Comparison of ENCODE assay signal across 22 cellular contexts in genomic region chr4:189124791-189125190, GRCh38.
DNase-seq lines count a peak whose midpoint lies in the region; ATAC-seq, FAIRE-seq and TF ChIP-seq lines count a peak whose summit lies in the region.
"Had no signal": no experiment of that assay in that cellular context is flagged by ENCODE, and none has a peak within 500 bp of the region (broad histone marks: within the 10 kb centered on the region; RNA-seq: fewer than 3 reads in every experiment).

No MANE protein-coding gene starts in this region.

- peaks cover 8% of the 10 kb centered on the region for H3K9me3 Mint-ChIP-seq in astrocyte (ENCODE audit: unreplicated experiment)
- peaks cover 12% of the 10 kb centered on the region for H3K9me3 Mint-ChIP-seq in osteocyte (ENCODE audit: unreplicated experiment)
- H3K9me3 Mint-ChIP-seq in activated naive CD4-positive, alpha-beta T cell treated with anti-CD3 and anti-CD28 coated beads, Interleukin-2, amount 50 U/mL, for 72 hours, result peaks cover 10 to 29% of the 10 kb centered on the region in 2 donors
- H3K9me3 Mint-ChIP-seq in stimulated activated naive CD8-positive, alpha-beta T cell treated with anti-CD3 and anti-CD28 coated beads, Interleukin-15, amount 100 ng/mL, for 72 hours, result peaks cover 6 to 14% of the 10 kb centered on the region in 2 donors
- H3K9me3 Mint-ChIP-seq: CD14-positive monocyte had no signal

- no peaks in the 10 kb centered on the region for H3K27me3 Mint-ChIP-seq in astrocyte (ENCODE audit: low read depth, unreplicated experiment)
- H3K27me3 Mint-ChIP-seq in osteocyte (ENCODE audit: unreplicated experiment), result no peaks in the 10 kb centered on the region
- no peaks in the 10 kb centered on the region for H3K27me3 Mint-ChIP-seq in stimulated activated naive CD8-positive, alpha-beta T cell treated with anti-CD3 and anti-CD28 coated beads, Interleukin-15, amount 100 ng/mL, for 72 hours
- H3K27me3 Mint-ChIP-seq: CD4-positive, alpha-beta memory T cell; CD4-positive, CD25-positive, alpha-beta regulatory T cell; CD8-positive, alpha-beta memory T cell had no signal

- DNase-seq in IMR-90, result peak; percentile 24
- no peak for DNase-seq in astrocyte (ENCODE audit: low read depth)
- peak; percentile 16 for DNase-seq in fibroblast of peridontal ligament (ENCODE audit: extremely low read depth)
- DNase-seq in osteocyte (ENCODE audit: extremely low spot score, unreplicated experiment), result no peak
- DNase-seq in activated naive CD4-positive, alpha-beta T cell treated with anti-CD3 and anti-CD28 coated beads, Interleukin-2, amount 50 U/mL, for 72 hours (ENCODE audit: low spot score in 2 of 2), result no peak
- no peak for DNase-seq in epidermal melanocyte (ENCODE audit: insufficient read length, low spot score)
- DNase-seq in stimulated activated naive CD8-positive, alpha-beta T cell treated with anti-CD3 and anti-CD28 coated beads, Interleukin-15, amount 100 ng/mL, for 72 hours, result no peak
- DNase-seq: 8988T; CD4-positive, alpha-beta memory T cell; CD4-positive, CD25-positive, alpha-beta regulatory T cell; CD8-positive, alpha-beta memory T cell; DMS 273 treated with DMSO at 0.1 percent for 48 hours; DMS153; DMS79; DND-41 had no signal

- 0 out of 3 replicates have a peak overlapping the region, but pooled peaks have one; percentile 9 for H2BK15ac ChIP-seq in IMR-90 (ENCODE audit: low read depth, low read length)

- H3K36me3 Mint-ChIP-seq in astrocyte (ENCODE audit: low read depth, unreplicated experiment) (no peaks in the 10 kb centered on the region), osteocyte (ENCODE audit: unreplicated experiment) (no peaks in the 10 kb centered on the region)
- peaks cover 0 to 7% of the 10 kb centered on the region in 2 donors for H3K36me3 Mint-ChIP-seq in activated naive CD4-positive, alpha-beta T cell treated with anti-CD3 and anti-CD28 coated beads, Interleukin-2, amount 50 U/mL, for 72 hours
- H3K36me3 Mint-ChIP-seq: CD14-positive monocyte; CD4-positive, alpha-beta memory T cell; CD4-positive, CD25-positive, alpha-beta regulatory T cell; CD8-positive, alpha-beta memory T cell had no signal

- no peaks in the 10 kb centered on the region for H3K79me2 ChIP-seq in astrocyte (ENCODE audit: insufficient read depth, low read length)

- intact Hi-C loops in IMR-90 (cut with micrococcal nuclease), result loop anchor here (1.0 to 10.0 kb wide), 5 partner anchors 78 to 1518 kb away; no protein-coding TSS in a partner anchor

- in situ Hi-C loops in IMR-90 (cut with MboI; ENCODE audit: low sequenced_read_pairs), result no loop called here

- H2AFZ ChIP-seq in IMR-90 (replicated peaks; ENCODE audit: low read length, poor library complexity) (no peak overlapping the region), astrocyte (ENCODE audit: low read depth, low read length) (no peak overlapping the region)

- no peak overlapping the region for H2AK5ac ChIP-seq in IMR-90 (ENCODE audit: low read depth, low read length)

- H4K20me1 ChIP-seq in IMR-90 (ENCODE audit: insufficient read depth, low read length) (no peaks in the 10 kb centered on the region), astrocyte (ENCODE audit: insufficient read depth, low read length) (no peaks in the 10 kb centered on the region)
- H4K20me1 ChIP-seq: BLaER1 had no signal

- H3K9me1 ChIP-seq in IMR-90 (ENCODE audit: insufficient read depth, low read length), result no peaks in the 10 kb centered on the region

- FAIRE-seq in astrocyte (lab: Jason Lieb, UNC), result no peak
- FAIRE-seq: GM12878, GM12892, GM18507 had no signal

- no peaks in the 10 kb centered on the region for H3K79me1 ChIP-seq in IMR-90 (ENCODE audit: low read depth in 1 of 2, low read length in 2 of 2)

- no peak overlapping the region for H2BK20ac ChIP-seq in IMR-90 (ENCODE audit: low read depth, low read length)

- no peak overlapping the region for H3K4me3 ChIP-seq in IMR-90 (ENCODE audit: insufficient read depth, low read depth, low read length)
- H3K4me3 ChIP-seq in astrocyte (ENCODE audit: insufficient read depth, low read depth, low read length), result no peak overlapping the region
- H3K4me3 ChIP-seq: BLaER1, GM12878 had no signal

- dilution Hi-C loops in IMR-90 (cut with HindIII; ENCODE audit: low sequenced_read_pairs, unreplicated experiment), result no loop called here

- TF ChIP-seq POLR2A in IMR-90 (IDR thresholded peaks at IDR 0.05; ENCODE audit: low read depth, low read length), result no peak

- H3K27ac ChIP-seq in IMR-90 (ENCODE audit: insufficient read depth, low read length) (peak overlapping the region; percentile 59; the same call in 1 of the 2 replicates), astrocyte (ENCODE audit: low read depth, low read length) (no peak overlapping the region)
- H3K27ac ChIP-seq: BLaER1 had no signal

- H3K18ac ChIP-seq in IMR-90 (ENCODE audit: low read depth, low read length), result no peak overlapping the region

- no peak overlapping the region for H2AK9ac ChIP-seq in IMR-90 (replicated peaks; ENCODE audit: low read depth, low read length, poor library complexity)

- no peak overlapping the region for H3K4me2 ChIP-seq in IMR-90 (ENCODE audit: low read depth, low read length)
- no peak overlapping the region for H3K4me2 ChIP-seq in astrocyte (ENCODE audit: low read length)
- H3K4me2 ChIP-seq: BLaER1 had no signal

- H3K4me1 Mint-ChIP-seq in astrocyte (ENCODE audit: low read depth, unreplicated experiment), result peaks cover 4% of the 10 kb centered on the region
- peaks cover 26% of the 10 kb centered on the region for H3K4me1 Mint-ChIP-seq in osteocyte (ENCODE audit: unreplicated experiment)
- no peaks in the 10 kb centered on the region for H3K4me1 Mint-ChIP-seq in stimulated activated naive CD8-positive, alpha-beta T cell treated with anti-CD3 and anti-CD28 coated beads, Interleukin-15, amount 100 ng/mL, for 72 hours
- H3K4me1 Mint-ChIP-seq: CD14-positive monocyte; CD4-positive, alpha-beta memory T cell; CD4-positive, CD25-positive, alpha-beta regulatory T cell; CD8-positive, alpha-beta memory T cell had no signal

- peaks cover 1% of the 10 kb centered on the region; the same call in 1 of the 2 replicates for H3K4me1 ChIP-seq in IMR-90 (ENCODE audit: control insufficient read depth, insufficient read depth, low read length)
- H3K4me1 ChIP-seq in astrocyte (ENCODE audit: insufficient read depth, low read length), result no peaks in the 10 kb centered on the region
- H3K4me1 ChIP-seq: BE2C, BLaER1 had no signal

- H3K14ac ChIP-seq in IMR-90 (replicated peaks; ENCODE audit: low read depth, low read length), result no peak overlapping the region

- no CpG with 5 or more reads among the region's 4 CpGs for WGBS in IMR-90 (ENCODE audit: extremely low coverage in 2 of 2, insufficient read length in 1 of 2), 2 experiments

- H3K36me3 ChIP-seq in IMR-90 (ENCODE audit: control insufficient read depth, insufficient read depth, low read length) (no peaks in the 10 kb centered on the region), astrocyte (ENCODE audit: insufficient read depth, low read length) (no peaks in the 10 kb centered on the region)
- H3K36me3 ChIP-seq: BE2C, BLaER1 had no signal

- no TSS peak for BruUV-seq in IMR-90 (replicated peaks; lab: Mats Ljungman, UMichigan)

- TF ChIP-seq CTCF in IMR-90 (conservative IDR thresholded peaks at IDR 0.05; ENCODE audit: low read depth, low read length), result no peak
- no peak for TF ChIP-seq CTCF in astrocyte (IDR thresholded peaks at IDR 0.05; ENCODE audit: insufficient read depth, low read depth, low read length)
- no peak for TF ChIP-seq CTCF in osteocyte (IDR thresholded peaks at IDR 0.05)

- no peak overlapping the region for H4K91ac ChIP-seq in IMR-90 (ENCODE audit: insufficient read depth, low read depth, low read length)

- TF ChIP-seq RAD21 in IMR-90 (IDR thresholded peaks at IDR 0.05; ENCODE audit: low read length), result no peak

- H3K4me3 Mint-ChIP-seq in astrocyte (ENCODE audit: unreplicated experiment), result no peak overlapping the region
- no peak overlapping the region for H3K4me3 Mint-ChIP-seq in osteocyte (ENCODE audit: unreplicated experiment)
- no peak overlapping the region for H3K4me3 Mint-ChIP-seq in stimulated activated naive CD8-positive, alpha-beta T cell treated with anti-CD3 and anti-CD28 coated beads, Interleukin-15, amount 100 ng/mL, for 72 hours
- H3K4me3 Mint-ChIP-seq: CD14-positive monocyte; CD4-positive, alpha-beta memory T cell; CD4-positive, CD25-positive, alpha-beta regulatory T cell; CD8-positive, alpha-beta memory T cell had no signal

- no peak overlapping the region for H3K56ac ChIP-seq in IMR-90 (ENCODE audit: extremely low read depth, insufficient read depth, low read length)

- no peak overlapping the region for H4K8ac ChIP-seq in IMR-90 (ENCODE audit: low read depth in 2 of 2, low read length in 2 of 2)

- no peak overlapping the region for H2BK5ac ChIP-seq in IMR-90 (ENCODE audit: low read depth, low read length, poor library complexity, severe bottlenecking)

- POLR2A ChIA-PET in IMR-90 (lab: Charles Lee; ENCODE audit: unreplicated experiment), result interaction anchor here (0.6 kb wide), 1 partner anchor 441 kb away, joined by 7 read pairs; no protein-coding TSS in a partner anchor

- CTCF ChIA-PET in IMR-90 (lab: Yijun Ruan, JAX), result interaction anchor here (0.6 to 1.2 kb wide), 7 partner anchors 10 to 1931 kb away, joined by 3 to 8 read pairs (median 4); no protein-coding TSS in a partner anchor

- no peak overlapping the region for H3K23ac ChIP-seq in IMR-90 (ENCODE audit: low read depth, low read length)

- H3K9ac ChIP-seq in IMR-90 (ENCODE audit: low read depth, low read length) (no peak overlapping the region; the same call in 1 of the 2 replicates), astrocyte (ENCODE audit: low read length) (no peak overlapping the region)
- H3K9ac ChIP-seq: BLaER1 had no signal

- peak overlapping the region; percentile 34 for H3K27ac Mint-ChIP-seq in astrocyte (ENCODE audit: unreplicated experiment)
- H3K27ac Mint-ChIP-seq in osteocyte (ENCODE audit: unreplicated experiment), result peak overlapping the region; percentile 15
- no peak overlapping the region for H3K27ac Mint-ChIP-seq in activated naive CD4-positive, alpha-beta T cell treated with anti-CD3 and anti-CD28 coated beads, Interleukin-2, amount 50 U/mL, for 72 hours
- no peak overlapping the region for H3K27ac Mint-ChIP-seq in stimulated activated naive CD8-positive, alpha-beta T cell treated with anti-CD3 and anti-CD28 coated beads, Interleukin-15, amount 100 ng/mL, for 72 hours
- H3K27ac Mint-ChIP-seq: CD14-positive monocyte; CD4-positive, alpha-beta memory T cell; CD4-positive, CD25-positive, alpha-beta regulatory T cell had no signal

- 0 out of 2 replicates have a peak overlapping the region, but pooled peaks have one; percentile 36 for H4K5ac ChIP-seq in IMR-90 (ENCODE audit: low read depth, low read length)

- H3K9me3 ChIP-seq in IMR-90 (ENCODE audit: control insufficient read depth, insufficient read depth, low read length) (no peaks in the 10 kb centered on the region), astrocyte (ENCODE audit: insufficient read depth, low read depth, low read length) (no peaks in the 10 kb centered on the region)
- H3K9me3 ChIP-seq: BE2C, BLaER1 had no signal

- ATAC-seq in IMR-90 (ENCODE audit: low read depth) (peak; percentile 46), GM19455 (IDR thresholded peaks at IDR 0.05; ENCODE audit: unreplicated experiment) (no peak)
- ATAC-seq in activated naive CD4-positive, alpha-beta T cell treated with anti-CD3 and anti-CD28 coated beads, Interleukin-2, amount 50 U/mL, for 72 hours, result no peak
- no peak for ATAC-seq in stimulated activated naive CD8-positive, alpha-beta T cell treated with anti-CD3 and anti-CD28 coated beads, Interleukin-15, amount 100 ng/mL, for 72 hours
- ATAC-seq: GM12878 had no signal

- peak overlapping the region; percentile 21; the same call in 1 of the 2 replicates for H2BK120ac ChIP-seq in IMR-90 (ENCODE audit: low read depth, low read length)

- no peak overlapping the region for H3K4ac ChIP-seq in IMR-90 (ENCODE audit: low read depth, low read length)

- H3K27me3 ChIP-seq in IMR-90 (ENCODE audit: control insufficient read depth, insufficient read depth, low read length) (no peaks in the 10 kb centered on the region), astrocyte (ENCODE audit: insufficient read depth, low read length) (no peaks in the 10 kb centered on the region)
- H3K27me3 ChIP-seq: BE2C, BLaER1 had no signal

Comparison
In these comparisons a context has a peak if more than half of its experiments do, and no peak if none do; other contexts are left out.
1. DNase-seq: peak in IMR-90 (single experiment) and fibroblast of peridontal ligament (single experiment); none in astrocyte (single experiment), osteocyte (single experiment), activated naive CD4-positive, alpha-beta T cell treated with anti-CD3 and anti-CD28 coated beads, Interleukin-2, amount 50 U/mL, for 72 hours (0 of 2), epidermal melanocyte (single experiment) and stimulated activated naive CD8-positive, alpha-beta T cell treated with anti-CD3 and anti-CD28 coated beads, Interleukin-15, amount 100 ng/mL, for 72 hours (0 of 2).
2. H3K27ac Mint-ChIP-seq: peak in astrocyte (single experiment) and osteocyte (single experiment); none in activated naive CD4-positive, alpha-beta T cell treated with anti-CD3 and anti-CD28 coated beads, Interleukin-2, amount 50 U/mL, for 72 hours (0 of 2) and stimulated activated naive CD8-positive, alpha-beta T cell treated with anti-CD3 and anti-CD28 coated beads, Interleukin-15, amount 100 ng/mL, for 72 hours (0 of 2).